In genomic region chr17:46772879-46773620, GRCh38 we compare ENCODE assay signal across 1 cellular context.
TF ChIP-seq lines count a peak whose summit lies in the region.

No MANE protein-coding gene starts in this region.

TF ChIP-seq in HepG2, 621 proteins besides CTCF, POLR2A, EP300 and RAD21 (continued from another document):
- TF ChIP-seq, protein P1, sequence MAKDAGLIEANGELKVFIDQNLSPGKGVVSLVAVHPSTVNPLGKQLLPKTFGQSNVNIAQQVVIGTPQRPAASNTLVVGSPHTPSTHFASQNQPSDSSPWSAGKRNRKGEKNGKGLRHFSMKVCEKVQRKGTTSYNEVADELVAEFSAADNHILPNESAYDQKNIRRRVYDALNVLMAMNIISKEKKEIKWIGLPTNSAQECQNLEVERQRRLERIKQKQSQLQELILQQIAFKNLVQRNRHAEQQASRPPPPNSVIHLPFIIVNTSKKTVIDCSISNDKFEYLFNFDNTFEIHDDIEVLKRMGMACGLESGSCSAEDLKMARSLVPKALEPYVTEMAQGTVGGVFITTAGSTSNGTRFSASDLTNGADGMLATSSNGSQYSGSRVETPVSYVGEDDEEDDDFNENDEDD (CRISPR knock-in tag; IDR thresholded peaks at IDR 0.05; ENCODE audit: borderline replicate concordance), result peak; percentile 51; the same call in 1 of the 2 replicates
- TF ChIP-seq NRL (CRISPR knock-in tag; IDR thresholded peaks at IDR 0.05; ENCODE audit: borderline replicate concordance), result peak; percentile 52; the same call in 1 of the 2 replicates
- TF ChIP-seq ZNF644 (CRISPR knock-in tag; IDR thresholded peaks at IDR 0.05; ENCODE audit: low read depth), result peak; percentile 44; the same call in 1 of the 2 replicates
- TF ChIP-seq PCBP1 (IDR thresholded peaks at IDR 0.05; ENCODE audit: borderline replicate concordance, low read depth, low read length), result 0 out of 2 replicates have a peak, but pooled peaks have one; percentile 48
- TF ChIP-seq ZNF354B (CRISPR knock-in tag; IDR thresholded peaks at IDR 0.05), result no peak
- TF ChIP-seq XRCC5 (optimal IDR thresholded peaks at IDR 0.05; ENCODE audit: low read length), result peak; percentile 41
- TF ChIP-seq, protein P2, sequence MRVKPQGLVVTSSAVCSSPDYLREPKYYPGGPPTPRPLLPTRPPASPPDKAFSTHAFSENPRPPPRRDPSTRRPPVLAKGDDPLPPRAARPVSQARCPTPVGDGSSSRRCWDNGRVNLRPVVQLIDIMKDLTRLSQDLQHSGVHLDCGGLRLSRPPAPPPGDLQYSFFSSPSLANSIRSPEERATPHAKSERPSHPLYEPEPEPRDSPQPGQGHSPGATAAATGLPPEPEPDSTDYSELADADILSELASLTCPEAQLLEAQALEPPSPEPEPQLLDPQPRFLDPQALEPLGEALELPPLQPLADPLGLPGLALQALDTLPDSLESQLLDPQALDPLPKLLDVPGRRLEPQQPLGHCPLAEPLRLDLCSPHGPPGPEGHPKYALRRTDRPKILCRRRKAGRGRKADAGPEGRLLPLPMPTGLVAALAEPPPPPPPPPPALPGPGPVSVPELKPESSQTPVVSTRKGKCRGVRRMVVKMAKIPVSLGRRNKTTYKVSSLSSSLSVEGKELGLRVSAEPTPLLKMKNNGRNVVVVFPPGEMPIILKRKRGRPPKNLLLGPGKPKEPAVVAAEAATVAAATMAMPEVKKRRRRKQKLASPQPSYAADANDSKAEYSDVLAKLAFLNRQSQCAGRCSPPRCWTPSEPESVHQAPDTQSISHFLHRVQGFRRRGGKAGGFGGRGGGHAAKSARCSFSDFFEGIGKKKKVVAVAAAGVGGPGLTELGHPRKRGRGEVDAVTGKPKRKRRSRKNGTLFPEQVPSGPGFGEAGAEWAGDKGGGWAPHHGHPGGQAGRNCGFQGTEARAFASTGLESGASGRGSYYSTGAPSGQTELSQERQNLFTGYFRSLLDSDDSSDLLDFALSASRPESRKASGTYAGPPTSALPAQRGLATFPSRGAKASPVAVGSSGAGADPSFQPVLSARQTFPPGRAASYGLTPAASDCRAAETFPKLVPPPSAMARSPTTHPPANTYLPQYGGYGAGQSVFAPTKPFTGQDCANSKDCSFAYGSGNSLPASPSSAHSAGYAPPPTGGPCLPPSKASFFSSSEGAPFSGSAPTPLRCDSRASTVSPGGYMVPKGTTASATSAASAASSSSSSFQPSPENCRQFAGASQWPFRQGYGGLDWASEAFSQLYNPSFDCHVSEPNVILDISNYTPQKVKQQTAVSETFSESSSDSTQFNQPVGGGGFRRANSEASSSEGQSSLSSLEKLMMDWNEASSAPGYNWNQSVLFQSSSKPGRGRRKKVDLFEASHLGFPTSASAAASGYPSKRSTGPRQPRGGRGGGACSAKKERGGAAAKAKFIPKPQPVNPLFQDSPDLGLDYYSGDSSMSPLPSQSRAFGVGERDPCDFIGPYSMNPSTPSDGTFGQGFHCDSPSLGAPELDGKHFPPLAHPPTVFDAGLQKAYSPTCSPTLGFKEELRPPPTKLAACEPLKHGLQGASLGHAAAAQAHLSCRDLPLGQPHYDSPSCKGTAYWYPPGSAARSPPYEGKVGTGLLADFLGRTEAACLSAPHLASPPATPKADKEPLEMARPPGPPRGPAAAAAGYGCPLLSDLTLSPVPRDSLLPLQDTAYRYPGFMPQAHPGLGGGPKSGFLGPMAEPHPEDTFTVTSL (CRISPR knock-in tag; IDR thresholded peaks at IDR 0.05; ENCODE audit: borderline replicate concordance), result 0 out of 2 replicates have a peak, but pooled peaks have one; percentile 5
- TF ChIP-seq ZNF891 (CRISPR knock-in tag; IDR thresholded peaks at IDR 0.05), result peak; percentile 53; the same call in 1 of the 2 replicates
- peak; percentile 18; the same call in 1 of the 2 replicates for TF ChIP-seq HOXA3 (CRISPR knock-in tag; IDR thresholded peaks at IDR 0.05)
- no peak for TF ChIP-seq ZNF672 (CRISPR knock-in tag; IDR thresholded peaks at IDR 0.05)
- no peak for TF ChIP-seq ATF3 (CRISPR knock-in tag; IDR thresholded peaks at IDR 0.05)
- TF ChIP-seq ATM (IDR thresholded peaks at IDR 0.05; ENCODE audit: borderline replicate concordance), result no peak
- TF ChIP-seq ZNF207 (IDR thresholded peaks at IDR 0.05; ENCODE audit: borderline replicate concordance), result no peak
- peak; percentile 40; the same call in 1 of the 2 replicates for TF ChIP-seq MYC (CRISPR knock-in tag; IDR thresholded peaks at IDR 0.05; ENCODE audit: borderline replicate concordance)
- 0 out of 2 replicates have a peak, but pooled peaks have one; percentile 18 for TF ChIP-seq ZNF280B (CRISPR knock-in tag; IDR thresholded peaks at IDR 0.05; ENCODE audit: borderline replicate concordance)
- TF ChIP-seq HDAC1 (CRISPR knock-in tag; IDR thresholded peaks at IDR 0.05), result 0 out of 2 replicates have a peak, but pooled peaks have one; percentile 3
- TF ChIP-seq, protein P3, sequence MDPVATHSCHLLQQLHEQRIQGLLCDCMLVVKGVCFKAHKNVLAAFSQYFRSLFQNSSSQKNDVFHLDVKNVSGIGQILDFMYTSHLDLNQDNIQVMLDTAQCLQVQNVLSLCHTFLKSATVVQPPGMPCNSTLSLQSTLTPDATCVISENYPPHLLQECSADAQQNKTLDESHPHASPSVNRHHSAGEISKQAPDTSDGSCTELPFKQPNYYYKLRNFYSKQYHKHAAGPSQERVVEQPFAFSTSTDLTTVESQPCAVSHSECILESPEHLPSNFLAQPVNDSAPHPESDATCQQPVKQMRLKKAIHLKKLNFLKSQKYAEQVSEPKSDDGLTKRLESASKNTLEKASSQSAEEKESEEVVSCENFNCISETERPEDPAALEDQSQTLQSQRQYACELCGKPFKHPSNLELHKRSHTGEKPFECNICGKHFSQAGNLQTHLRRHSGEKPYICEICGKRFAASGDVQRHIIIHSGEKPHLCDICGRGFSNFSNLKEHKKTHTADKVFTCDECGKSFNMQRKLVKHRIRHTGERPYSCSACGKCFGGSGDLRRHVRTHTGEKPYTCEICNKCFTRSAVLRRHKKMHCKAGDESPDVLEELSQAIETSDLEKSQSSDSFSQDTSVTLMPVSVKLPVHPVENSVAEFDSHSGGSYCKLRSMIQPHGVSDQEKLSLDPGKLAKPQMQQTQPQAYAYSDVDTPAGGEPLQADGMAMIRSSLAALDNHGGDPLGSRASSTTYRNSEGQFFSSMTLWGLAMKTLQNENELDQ (CRISPR knock-in tag; IDR thresholded peaks at IDR 0.05; ENCODE audit: borderline replicate concordance), result no peak
- TF ChIP-seq, protein P4, sequence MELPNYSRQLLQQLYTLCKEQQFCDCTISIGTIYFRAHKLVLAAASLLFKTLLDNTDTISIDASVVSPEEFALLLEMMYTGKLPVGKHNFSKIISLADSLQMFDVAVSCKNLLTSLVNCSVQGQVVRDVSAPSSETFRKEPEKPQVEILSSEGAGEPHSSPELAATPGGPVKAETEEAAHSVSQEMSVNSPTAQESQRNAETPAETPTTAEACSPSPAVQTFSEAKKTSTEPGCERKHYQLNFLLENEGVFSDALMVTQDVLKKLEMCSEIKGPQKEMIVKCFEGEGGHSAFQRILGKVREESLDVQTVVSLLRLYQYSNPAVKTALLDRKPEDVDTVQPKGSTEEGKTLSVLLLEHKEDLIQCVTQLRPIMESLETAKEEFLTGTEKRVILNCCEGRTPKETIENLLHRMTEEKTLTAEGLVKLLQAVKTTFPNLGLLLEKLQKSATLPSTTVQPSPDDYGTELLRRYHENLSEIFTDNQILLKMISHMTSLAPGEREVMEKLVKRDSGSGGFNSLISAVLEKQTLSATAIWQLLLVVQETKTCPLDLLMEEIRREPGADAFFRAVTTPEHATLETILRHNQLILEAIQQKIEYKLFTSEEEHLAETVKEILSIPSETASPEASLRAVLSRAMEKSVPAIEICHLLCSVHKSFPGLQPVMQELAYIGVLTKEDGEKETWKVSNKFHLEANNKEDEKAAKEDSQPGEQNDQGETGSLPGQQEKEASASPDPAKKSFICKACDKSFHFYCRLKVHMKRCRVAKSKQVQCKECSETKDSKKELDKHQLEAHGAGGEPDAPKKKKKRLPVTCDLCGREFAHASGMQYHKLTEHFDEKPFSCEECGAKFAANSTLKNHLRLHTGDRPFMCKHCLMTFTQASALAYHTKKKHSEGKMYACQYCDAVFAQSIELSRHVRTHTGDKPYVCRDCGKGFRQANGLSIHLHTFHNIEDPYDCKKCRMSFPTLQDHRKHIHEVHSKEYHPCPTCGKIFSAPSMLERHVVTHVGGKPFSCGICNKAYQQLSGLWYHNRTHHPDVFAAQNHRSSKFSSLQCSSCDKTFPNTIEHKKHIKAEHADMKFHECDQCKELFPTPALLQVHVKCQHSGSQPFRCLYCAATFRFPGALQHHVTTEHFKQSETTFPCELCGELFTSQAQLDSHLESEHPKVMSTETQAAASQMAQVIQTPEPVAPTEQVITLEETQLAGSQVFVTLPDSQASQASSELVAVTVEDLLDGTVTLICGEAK (IDR thresholded peaks at IDR 0.05), result no peak
- TF ChIP-seq, protein P4 (CRISPR knock-in tag; IDR thresholded peaks at IDR 0.05), result peak; percentile 22; the same call in 1 of the 2 replicates
- TF ChIP-seq ZFP82 (CRISPR knock-in tag; IDR thresholded peaks at IDR 0.05; ENCODE audit: borderline replicate concordance), result 0 out of 2 replicates have a peak, but pooled peaks have one; percentile 12
